In the genomic region with DNA sequence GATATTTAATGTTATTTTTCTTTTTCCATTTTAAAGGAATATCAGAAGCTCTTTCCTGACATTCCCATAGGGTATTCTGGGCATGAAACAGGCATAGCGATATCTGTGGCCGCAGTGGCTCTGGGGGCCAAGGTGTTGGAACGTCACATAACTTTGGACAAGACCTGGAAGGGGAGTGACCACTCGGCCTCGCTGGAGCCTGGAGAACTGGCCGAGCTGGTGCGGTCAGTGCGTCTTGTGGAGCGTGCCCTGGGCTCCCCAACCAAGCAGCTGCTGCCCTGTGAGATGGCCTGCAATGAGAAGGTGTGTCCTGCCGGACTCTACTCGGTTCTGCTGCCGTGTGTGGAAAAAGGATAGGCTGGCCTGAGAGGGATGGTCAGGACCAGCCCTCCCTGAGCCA, we compare ENCODE assay signal across 2 cellular contexts.
TF ChIP-seq lines count a peak whose summit lies in the region.

No MANE protein-coding gene starts in this region.

TF ChIP-seq in liver, 16 proteins besides CTCF, POLR2A, EP300 and RAD21:
- TF ChIP-seq FOXA2 (IDR thresholded peaks at IDR 0.05) = no peak
- no peak for TF ChIP-seq HNF4A (conservative IDR thresholded peaks at IDR 0.05)
- no peak for TF ChIP-seq YY1 (IDR thresholded peaks at IDR 0.05)
- TF ChIP-seq, protein P1, sequence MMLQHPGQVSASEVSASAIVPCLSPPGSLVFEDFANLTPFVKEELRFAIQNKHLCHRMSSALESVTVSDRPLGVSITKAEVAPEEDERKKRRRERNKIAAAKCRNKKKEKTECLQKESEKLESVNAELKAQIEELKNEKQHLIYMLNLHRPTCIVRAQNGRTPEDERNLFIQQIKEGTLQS (IDR thresholded peaks at IDR 0.05) = no peak
- TF ChIP-seq, protein P2, sequence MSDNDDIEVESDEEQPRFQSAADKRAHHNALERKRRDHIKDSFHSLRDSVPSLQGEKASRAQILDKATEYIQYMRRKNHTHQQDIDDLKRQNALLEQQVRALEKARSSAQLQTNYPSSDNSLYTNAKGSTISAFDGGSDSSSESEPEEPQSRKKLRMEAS (IDR thresholded peaks at IDR 0.05) = no peak
- no peak for TF ChIP-seq JUND (IDR thresholded peaks at IDR 0.05)
- TF ChIP-seq, protein P3, sequence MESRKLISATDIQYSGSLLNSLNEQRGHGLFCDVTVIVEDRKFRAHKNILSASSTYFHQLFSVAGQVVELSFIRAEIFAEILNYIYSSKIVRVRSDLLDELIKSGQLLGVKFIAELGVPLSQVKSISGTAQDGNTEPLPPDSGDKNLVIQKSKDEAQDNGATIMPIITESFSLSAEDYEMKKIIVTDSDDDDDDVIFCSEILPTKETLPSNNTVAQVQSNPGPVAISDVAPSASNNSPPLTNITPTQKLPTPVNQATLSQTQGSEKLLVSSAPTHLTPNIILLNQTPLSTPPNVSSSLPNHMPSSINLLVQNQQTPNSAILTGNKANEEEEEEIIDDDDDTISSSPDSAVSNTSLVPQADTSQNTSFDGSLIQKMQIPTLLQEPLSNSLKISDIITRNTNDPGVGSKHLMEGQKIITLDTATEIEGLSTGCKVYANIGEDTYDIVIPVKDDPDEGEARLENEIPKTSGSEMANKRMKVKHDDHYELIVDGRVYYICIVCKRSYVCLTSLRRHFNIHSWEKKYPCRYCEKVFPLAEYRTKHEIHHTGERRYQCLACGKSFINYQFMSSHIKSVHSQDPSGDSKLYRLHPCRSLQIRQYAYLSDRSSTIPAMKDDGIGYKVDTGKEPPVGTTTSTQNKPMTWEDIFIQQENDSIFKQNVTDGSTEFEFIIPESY (IDR thresholded peaks at IDR 0.05) = no peak
- no peak for TF ChIP-seq EGR1 (IDR thresholded peaks at IDR 0.05; ENCODE audit: low read depth in 2 of 2)
- no peak for TF ChIP-seq GABPA (IDR thresholded peaks at IDR 0.05 in 1 of 2, conservative IDR thresholded peaks at IDR 0.05 in 1 of 2)

TF ChIP-seq in HepG2, 621 proteins besides CTCF, POLR2A, EP300 and RAD21:
- no peak for TF ChIP-seq ZMYM4 (CRISPR knock-in tag; IDR thresholded peaks at IDR 0.05)
- TF ChIP-seq TBX3 (IDR thresholded peaks at IDR 0.05; ENCODE audit: borderline replicate concordance) = no peak
- TF ChIP-seq, protein P4, sequence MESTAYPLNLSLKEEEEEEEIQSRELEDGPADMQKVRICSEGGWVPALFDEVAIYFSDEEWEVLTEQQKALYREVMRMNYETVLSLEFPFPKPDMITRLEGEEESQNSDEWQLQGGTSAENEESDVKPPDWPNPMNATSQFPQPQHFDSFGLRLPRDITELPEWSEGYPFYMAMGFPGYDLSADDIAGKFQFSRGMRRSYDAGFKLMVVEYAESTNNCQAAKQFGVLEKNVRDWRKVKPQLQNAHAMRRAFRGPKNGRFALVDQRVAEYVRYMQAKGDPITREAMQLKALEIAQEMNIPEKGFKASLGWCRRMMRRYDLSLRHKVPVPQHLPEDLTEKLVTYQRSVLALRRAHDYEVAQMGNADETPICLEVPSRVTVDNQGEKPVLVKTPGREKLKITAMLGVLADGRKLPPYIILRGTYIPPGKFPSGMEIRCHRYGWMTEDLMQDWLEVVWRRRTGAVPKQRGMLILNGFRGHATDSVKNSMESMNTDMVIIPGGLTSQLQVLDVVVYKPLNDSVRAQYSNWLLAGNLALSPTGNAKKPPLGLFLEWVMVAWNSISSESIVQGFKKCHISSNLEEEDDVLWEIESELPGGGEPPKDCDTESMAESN (CRISPR knock-in tag; conservative IDR thresholded peaks at IDR 0.05) = no peak
- TF ChIP-seq, protein P5, sequence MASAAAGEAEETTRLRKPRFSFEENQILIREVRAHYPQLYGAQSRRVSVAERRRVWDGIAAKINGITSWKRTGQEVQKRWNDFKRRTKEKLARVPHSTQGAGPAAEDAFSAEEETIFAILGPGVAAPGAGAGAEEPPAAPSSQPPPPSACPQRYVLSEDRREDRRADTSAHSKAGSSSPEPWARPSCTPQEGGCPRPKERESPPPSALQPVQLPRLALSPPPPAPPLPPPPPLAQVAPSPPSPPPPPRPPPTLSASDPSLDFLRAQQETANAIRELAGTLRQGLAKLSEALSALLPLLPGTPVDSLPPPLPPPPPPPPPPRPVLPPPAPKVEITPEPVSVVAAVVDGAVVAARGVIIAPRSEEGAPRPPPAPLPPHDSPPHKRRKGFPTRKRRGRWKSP (CRISPR knock-in tag; IDR thresholded peaks at IDR 0.05) = no peak
- no peak for TF ChIP-seq SALL2 (CRISPR knock-in tag; IDR thresholded peaks at IDR 0.05)
- TF ChIP-seq ZBTB8A (CRISPR knock-in tag; IDR thresholded peaks at IDR 0.05; ENCODE audit: borderline replicate concordance, low read depth) = no peak
- TF ChIP-seq SMC3 (IDR thresholded peaks at IDR 0.05; ENCODE audit: low read length) = no peak
- TF ChIP-seq, protein P6, sequence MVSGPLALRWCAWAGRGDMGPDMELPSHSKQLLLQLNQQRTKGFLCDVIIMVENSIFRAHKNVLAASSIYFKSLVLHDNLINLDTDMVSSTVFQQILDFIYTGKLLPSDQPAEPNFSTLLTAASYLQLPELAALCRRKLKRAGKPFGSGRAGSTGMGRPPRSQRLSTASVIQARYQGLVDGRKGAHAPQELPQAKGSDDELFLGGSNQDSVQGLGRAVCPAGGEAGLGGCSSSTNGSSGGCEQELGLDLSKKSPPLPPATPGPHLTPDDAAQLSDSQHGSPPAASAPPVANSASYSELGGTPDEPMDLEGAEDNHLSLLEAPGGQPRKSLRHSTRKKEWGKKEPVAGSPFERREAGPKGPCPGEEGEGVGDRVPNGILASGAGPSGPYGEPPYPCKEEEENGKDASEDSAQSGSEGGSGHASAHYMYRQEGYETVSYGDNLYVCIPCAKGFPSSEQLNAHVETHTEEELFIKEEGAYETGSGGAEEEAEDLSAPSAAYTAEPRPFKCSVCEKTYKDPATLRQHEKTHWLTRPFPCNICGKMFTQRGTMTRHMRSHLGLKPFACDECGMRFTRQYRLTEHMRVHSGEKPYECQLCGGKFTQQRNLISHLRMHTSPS (CRISPR knock-in tag; IDR thresholded peaks at IDR 0.05; ENCODE audit: low read depth) = no peak
